21 cellular contexts compared by ENCODE assay signal in the genomic region with DNA sequence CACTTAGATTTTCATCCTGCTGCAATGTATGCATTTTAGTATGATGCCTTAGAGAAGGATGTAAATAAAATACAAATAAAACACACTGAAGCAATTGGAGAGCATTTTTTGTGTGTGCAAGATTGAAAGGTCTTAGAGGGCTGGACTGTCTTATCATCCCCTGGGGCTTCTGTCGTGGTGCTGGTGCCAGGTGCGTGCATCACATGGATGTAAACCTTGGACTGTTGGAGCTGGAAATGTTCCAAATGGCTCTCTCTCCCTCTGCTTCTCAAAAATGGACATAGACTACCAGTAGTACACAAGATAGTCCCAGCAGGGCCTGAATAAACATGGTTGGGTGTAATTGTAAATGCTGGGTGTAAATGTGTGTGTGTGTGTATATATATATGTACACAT. TPM values are rescaled to one million over a fixed set of nuclear protein-coding genes. Genes with fewer than 3 reads are reported as not detected.
DNase-seq lines count a peak whose midpoint lies in the region; ATAC-seq, FAIRE-seq and TF ChIP-seq lines count a peak whose summit lies in the region.
"Had no signal": no experiment of that assay in that cellular context is flagged by ENCODE, and none has a peak within 500 bp of the region (broad histone marks: within the 10 kb centered on the region; RNA-seq: fewer than 3 reads in every experiment).

No MANE protein-coding gene starts in this region.

- H3K27me3 Mint-ChIP-seq in chondrocyte (ENCODE audit: low read depth), result no peaks in the 10 kb centered on the region

- H3K36me3 Mint-ChIP-seq in chondrocyte (ENCODE audit: low read depth), result peaks cover 6% of the 10 kb centered on the region
- H3K36me3 Mint-ChIP-seq: CD14-positive monocyte, natural killer cell had no signal

- peak; percentile 23 for DNase-seq in NCI-H2171 treated with DMSO at 0.1 percent for 48 hours (lab: John Stamatoyannopoulos, UW)
- no peak for DNase-seq in NCI-H2171 (lab: John Stamatoyannopoulos, UW)
- peak; percentile 72 for DNase-seq in NCI-H345 (lab: John Stamatoyannopoulos, UW)
- no peak for DNase-seq in chondrocyte (ENCODE audit: low spot score)
- DNase-seq in urothelium cell line (ENCODE audit: low spot score), result no peak
- no peak for DNase-seq in nucleus accumbens (lab: John Stamatoyannopoulos, UW)
- no peak for DNase-seq in stimulated activated CD4-positive, alpha-beta T cell treated with anti-CD3 and anti-CD28 coated beads, Interleukin-15, amount 100 ng/mL, for 24 hours
- DNase-seq: activated CD4-positive, alpha-beta T cell treated with anti-CD3 and anti-CD28 coated beads for 48 hours; activated CD8-positive, alpha-beta memory T cell treated with anti-CD3 and anti-CD28 coated beads, Interleukin-2, amount 50 U/mL, for 4 hours; activated gamma-delta T cell; central memory CD4-positive, alpha-beta T cell; DMS79 treated with DMSO at 0.1 percent for 48 hours; mammary epithelial cell; natural killer cell; psoas muscle; spleen; testis had no signal

- ATAC-seq in GM19023 (IDR thresholded peaks at IDR 0.05; ENCODE audit: unreplicated experiment), result no peak
- ATAC-seq: natural killer cell, psoas muscle had no signal

- peak overlapping the region; percentile 98 for H3K27ac Mint-ChIP-seq in chondrocyte (ENCODE audit: unreplicated experiment)
- H3K27ac Mint-ChIP-seq: CD14-positive monocyte, natural killer cell had no signal

- H3K4me3 Mint-ChIP-seq in chondrocyte (ENCODE audit: unreplicated experiment), result no peak overlapping the region
- H3K4me3 Mint-ChIP-seq: CD14-positive monocyte, natural killer cell had no signal

- peak; percentile 88 for FAIRE-seq in urothelium cell line (lab: Jason Lieb, UNC)
- FAIRE-seq: A204.1, RCC 7860 had no signal

- H3K4me1 Mint-ChIP-seq in chondrocyte (ENCODE audit: low read depth), result peaks cover 81% of the 10 kb centered on the region
- H3K4me1 Mint-ChIP-seq: natural killer cell had no signal

- H3K9me3 Mint-ChIP-seq in chondrocyte (ENCODE audit: low read depth), result no peaks in the 10 kb centered on the region
- H3K9me3 Mint-ChIP-seq: CD14-positive monocyte, natural killer cell had no signal

- TF ChIP-seq CTCF in chondrocyte (IDR thresholded peaks at IDR 0.05), result no peak

RNA-seq across cellular contexts. Expression of gene CORO2B, which starts 40.5 kb away (rescaled TPM):
- total RNA-seq in chondrocyte, result 79.4 to 123 TPM (median 82.5 TPM) in 3 replicates

Comparison
In these comparisons a context has a peak if more than half of its experiments do, and no peak if none do; other contexts are left out.
1. DNase-seq: peak in NCI-H2171 treated with DMSO at 0.1 percent for 48 hours (single experiment) and NCI-H345 (single experiment); none in NCI-H2171 (single experiment), chondrocyte (single experiment), urothelium cell line (single experiment), nucleus accumbens (0 of 56) and stimulated activated CD4-positive, alpha-beta T cell treated with anti-CD3 and anti-CD28 coated beads, Interleukin-15, amount 100 ng/mL, for 24 hours (single experiment).